Comparison of ENCODE assay signal across 16 cellular contexts in genomic region chr6:126945150-126945549, GRCh38.
DNase-seq lines count a peak whose midpoint lies in the region; ATAC-seq and TF ChIP-seq lines count a peak whose summit lies in the region.
"Had no signal": no experiment of that assay in that cellular context is flagged by ENCODE, and none has a peak within 500 bp of the region (broad histone marks: within the 10 kb centered on the region; RNA-seq: fewer than 3 reads in every experiment).

No MANE protein-coding gene starts in this region.

- TF ChIP-seq CTCF in nephron progenitor cell (IDR thresholded peaks at IDR 0.05) (no peak), gastrocnemius medialis (IDR thresholded peaks at IDR 0.05 in 4 of 5, conservative IDR thresholded peaks at IDR 0.05 in 1 of 5) (no peak)

- no peak overlapping the region for H3K4me2 ChIP-seq in mesenchymal stem cell (ENCODE audit: low read length, poor library complexity, severe bottlenecking)

- no peaks in the 10 kb centered on the region for H3K27me3 ChIP-seq in mesenchymal stem cell (ENCODE audit: control insufficient read depth in 1 of 2, insufficient read depth in 1 of 2, low read length in 2 of 2)
- no peaks in the 10 kb centered on the region for H3K27me3 ChIP-seq in gastrocnemius medialis
- H3K27me3 ChIP-seq in aorta (ENCODE audit: control insufficient read depth in 1 of 2, insufficient read depth in 2 of 2, low read length in 1 of 2), result peaks cover 0 to 3% of the 10 kb centered on the region in 2 donors
- H3K27me3 ChIP-seq: BLaER1 treated with 17β-estradiol and CSF1 and Interleukin-3, amounts not matched to agents 10 nM and 100 nM had no signal

- in situ Hi-C loops in gastrocnemius medialis (cut with MboI; ENCODE audit: low sequenced_read_pairs in 4 of 4), result no loop called here

- no peaks in the 10 kb centered on the region for H3K36me3 ChIP-seq in mesenchymal stem cell (ENCODE audit: control insufficient read depth in 1 of 2, insufficient read depth in 2 of 2, low read depth in 1 of 2, low read length in 2 of 2)
- no peaks in the 10 kb centered on the region for H3K36me3 ChIP-seq in gastrocnemius medialis
- no peaks in the 10 kb centered on the region for H3K36me3 ChIP-seq in aorta (ENCODE audit: control insufficient read depth in 1 of 2, insufficient read depth in 2 of 2, low read length in 1 of 2)
- H3K36me3 ChIP-seq: BLaER1 treated with 17β-estradiol and CSF1 and Interleukin-3, amounts not matched to agents 10 nM and 100 nM; HAP-1 had no signal

- no peaks in the 10 kb centered on the region for H3K36me3 Mint-ChIP-seq in nephron progenitor cell (ENCODE audit: low read depth)
- H3K36me3 Mint-ChIP-seq: CD8-positive, alpha-beta T cell had no signal

- no peak for TF ChIP-seq POLR2A in gastrocnemius medialis (IDR thresholded peaks at IDR 0.05)

- no peak overlapping the region for H2AK5ac ChIP-seq in mesenchymal stem cell (ENCODE audit: low read length, severe bottlenecking)

- no peak overlapping the region for H3K4ac ChIP-seq in mesenchymal stem cell (ENCODE audit: low read depth in 1 of 2, low read length in 2 of 2)

- no peak overlapping the region for H3K18ac ChIP-seq in mesenchymal stem cell (ENCODE audit: low read depth in 1 of 2, low read length in 2 of 2)

- no peak for DNase-seq in mesenchymal stem cell
- no peak for DNase-seq in nephron progenitor cell
- DNase-seq in gastrocnemius medialis, result no peak
- no peak for DNase-seq in aorta
- no peak for DNase-seq in DMS153 treated with DMSO at 0.1 percent for 48 hours (lab: John Stamatoyannopoulos, UW; ENCODE audit: unreplicated experiment)
- no peak for DNase-seq in activated naive CD4-positive, alpha-beta T cell treated with Interleukin-2 at 50 U/mL for 16 hours
- DNase-seq: Calu3; CD8-positive, alpha-beta T cell; DMS53; DND-41; EL had no signal

- WGBS in mesenchymal stem cell, result 73% methylated on average over 3 of the region's 3 CpGs
- WGBS in aorta, 2 donors, result 37 to 48% methylated on average over 3 of the region's 3 CpGs

- no peaks in the 10 kb centered on the region for H3K79me1 ChIP-seq in mesenchymal stem cell (replicated peaks; ENCODE audit: low read length, poor library complexity, severe bottlenecking)

- H3K14ac ChIP-seq in mesenchymal stem cell (ENCODE audit: low read length in 2 of 2), result no peak overlapping the region

- no peak overlapping the region for H2BK5ac ChIP-seq in mesenchymal stem cell (ENCODE audit: low read depth, low read length, poor library complexity, severe bottlenecking)

- peak; percentile 50 to 81 for ATAC-seq in gastrocnemius medialis
- peak; percentile 25 for ATAC-seq in aorta (ENCODE audit: low FRiP score)
- no peak for ATAC-seq in GM19455 (IDR thresholded peaks at IDR 0.05; ENCODE audit: unreplicated experiment)
- ATAC-seq: CD8-positive, alpha-beta T cell; GM12878 had no signal

- no peak overlapping the region for H4K91ac ChIP-seq in mesenchymal stem cell (ENCODE audit: low read length)

- H3K9ac ChIP-seq in mesenchymal stem cell (ENCODE audit: low read length), result peak overlapping the region; percentile 24
- H3K9ac ChIP-seq: BLaER1 treated with 17β-estradiol and CSF1 and Interleukin-3, amounts not matched to agents 10 nM and 100 nM had no signal

- H3K27ac ChIP-seq in mesenchymal stem cell (ENCODE audit: low read length, poor library complexity, severe bottlenecking) (no peak overlapping the region), gastrocnemius medialis (peak overlapping the region in 3 of 4 donors; percentile 8 to 39 (median 37)), aorta (ENCODE audit: low read depth in 1 of 2, low read length in 2 of 2) (no peak overlapping the region)
- H3K27ac ChIP-seq: BLaER1 treated with 17β-estradiol and CSF1 and Interleukin-3, amounts not matched to agents 10 nM and 100 nM had no signal

- peaks cover 5% of the 10 kb centered on the region for H3K9me3 Mint-ChIP-seq in nephron progenitor cell
- H3K9me3 Mint-ChIP-seq: CD8-positive, alpha-beta T cell had no signal

- H3K9me3 ChIP-seq in mesenchymal stem cell (ENCODE audit: control insufficient read depth, low read length), result no peaks in the 10 kb centered on the region
- H3K9me3 ChIP-seq in gastrocnemius medialis, result no peaks in the 10 kb centered on the region
- no peaks in the 10 kb centered on the region for H3K9me3 ChIP-seq in aorta (ENCODE audit: control insufficient read depth, low read length)
- H3K9me3 ChIP-seq: BLaER1 treated with 17β-estradiol and CSF1 and Interleukin-3, amounts not matched to agents 10 nM and 100 nM; HAP-1 had no signal

- H3K27ac Mint-ChIP-seq in nephron progenitor cell, result peak overlapping the region; percentile 95
- H3K27ac Mint-ChIP-seq: B cell; CD8-positive, alpha-beta T cell had no signal

- H3K23ac ChIP-seq in mesenchymal stem cell (ENCODE audit: low read length in 2 of 2), result no peak overlapping the region

- H3K4me1 Mint-ChIP-seq in nephron progenitor cell, result peaks cover 67% of the 10 kb centered on the region
- H3K4me1 Mint-ChIP-seq: B cell had no signal

- H2BK12ac ChIP-seq in mesenchymal stem cell (ENCODE audit: low read length in 2 of 2), result no peak overlapping the region

- H2AFZ ChIP-seq in mesenchymal stem cell (ENCODE audit: low read depth, low read length), result no peak overlapping the region

- no peak overlapping the region for H2BK15ac ChIP-seq in mesenchymal stem cell (ENCODE audit: low read depth, poor library complexity, severe bottlenecking)

- H3K4me1 ChIP-seq in mesenchymal stem cell (ENCODE audit: control insufficient read depth, insufficient read depth, low read depth, low read length) (no peaks in the 10 kb centered on the region), gastrocnemius medialis (peaks cover 19 to 23% of the 10 kb centered on the region in 2 donors), aorta (ENCODE audit: control insufficient read depth in 1 of 2, insufficient read depth in 2 of 2, low read length in 2 of 2) (no peaks in the 10 kb centered on the region)
- H3K4me1 ChIP-seq: HAP-1 had no signal

- H3K4me3 Mint-ChIP-seq in nephron progenitor cell, result peak overlapping the region; percentile 12
- H3K4me3 Mint-ChIP-seq: B cell; CD8-positive, alpha-beta T cell had no signal

- no peak overlapping the region for H3K4me3 ChIP-seq in mesenchymal stem cell (ENCODE audit: insufficient read depth in 1 of 2, low read depth in 1 of 2, low read length in 2 of 2)
- H3K4me3 ChIP-seq in gastrocnemius medialis, result peak overlapping the region in 2 of 4 donors; percentile 10 to 19
- no peak overlapping the region for H3K4me3 ChIP-seq in aorta (ENCODE audit: low read length in 2 of 2)
- H3K4me3 ChIP-seq: BLaER1 treated with 17β-estradiol and CSF1 and Interleukin-3, amounts not matched to agents 10 nM and 100 nM; GM12878; HAP-1 had no signal

- intact Hi-C loops in gastrocnemius medialis (cut with DNase I; ENCODE audit: low total_unique reads), result no loop called here
- intact Hi-C loops in aorta (cut with DNase I), result no loop called here

- no peak overlapping the region for H2BK120ac ChIP-seq in mesenchymal stem cell (ENCODE audit: low read depth, low read length)

- H3K27me3 Mint-ChIP-seq in nephron progenitor cell (ENCODE audit: low read depth, poor library complexity), result no peaks in the 10 kb centered on the region
- H3K27me3 Mint-ChIP-seq: B cell had no signal

- H4K8ac ChIP-seq in mesenchymal stem cell (ENCODE audit: low read length), result no peak overlapping the region

Comparison
In these comparisons a context has a peak if more than half of its experiments do, and no peak if none do; other contexts are left out.
1. H3K27ac ChIP-seq: peak in gastrocnemius medialis (3 of 4); none in mesenchymal stem cell (single experiment) and aorta (0 of 2).